ENCODE assay signal across 8 cellular contexts in genomic region chr3:196316781-196317398, GRCh38. TPM values are rescaled to one million over a fixed set of nuclear protein-coding genes. Genes with fewer than 3 reads are reported as not detected.
DNase-seq lines count a peak whose midpoint lies in the region; TF ChIP-seq lines count a peak whose summit lies in the region.
"Not testable (repeated sequence)": the region's sequence is repeated elsewhere in the genome, so short reads cannot be mapped to it uniquely, and the experiment has no call there.
"Had no signal": no experiment of that assay in that cellular context is flagged by ENCODE, and none has a peak within 500 bp of the region (broad histone marks: within the 10 kb centered on the region; RNA-seq: fewer than 3 reads in every experiment).

No MANE protein-coding gene starts in this region.

- CTCF ChIA-PET in activated CD4-positive, alpha-beta memory T cell treated with anti-CD3 and anti-CD28 coated beads for 36 hours (lab: Charles Lee): interaction anchor here (0.7 to 1.2 kb wide), 3 partner anchors 38 to 466 kb away, joined by 3 to 4 read pairs (median 3); no protein-coding TSS in a partner anchor

- 27 to 38% methylated on average over 2 to 4 of the region's 5 CpGs for WGBS in esophagus squamous epithelium, 2 donors

- in situ Hi-C loops in astrocyte of the spinal cord (cut with HindIII; ENCODE audit: low sequenced_read_pairs): not testable (repeated sequence)

- H3K27ac ChIP-seq in MM.1S (ENCODE audit: low read length): not testable (repeated sequence)
- H3K27ac ChIP-seq in esophagus squamous epithelium: peak overlapping the region in 3 of 4 donors; percentile 86 to 97 (median 97)

- peak overlapping the region; percentile 63 for H3K4me3 Mint-ChIP-seq in activated CD4-positive, alpha-beta memory T cell treated with anti-CD3 and anti-CD28 coated beads for 36 hours
- peak overlapping the region; percentile 64 for H3K4me3 Mint-ChIP-seq in progenitor cell of endocrine pancreas (ENCODE audit: low read depth)

- not testable (repeated sequence) for DNase-seq in GM06990 (ENCODE audit: extremely low read depth, insufficient read length); MM.1S; activated CD4-positive, alpha-beta memory T cell treated with anti-CD3 and anti-CD28 coated beads for 36 hours; esophagus squamous epithelium (lab: John Stamatoyannopoulos, UW); progenitor cell of endocrine pancreas (ENCODE audit: low spot score, unreplicated experiment)
- peak; percentile 29 for DNase-seq in astrocyte of the spinal cord (ENCODE audit: low read depth, low spot score)
- DNase-seq in lung microvascular endothelial cell (ENCODE audit: low read depth in 2 of 2): peak; percentile 18 to 21

- not testable (repeated sequence) for TF ChIP-seq CTCF in GM06990 (IDR thresholded peaks at IDR 0.05; ENCODE audit: insufficient read depth, low read length, poor library complexity, severe bottlenecking); MM.1S (IDR thresholded peaks at IDR 0.05; ENCODE audit: low read length); astrocyte of the spinal cord (IDR thresholded peaks at IDR 0.05; ENCODE audit: low read depth, low read length); esophagus squamous epithelium (IDR thresholded peaks at IDR 0.05); progenitor cell of endocrine pancreas (IDR thresholded peaks at IDR 0.05; ENCODE audit: unreplicated experiment)

- H3K36me3 Mint-ChIP-seq in activated CD4-positive, alpha-beta memory T cell treated with anti-CD3 and anti-CD28 coated beads for 36 hours; progenitor cell of endocrine pancreas (ENCODE audit: insufficient read depth): not testable (repeated sequence)

- H3K27me3 Mint-ChIP-seq in activated CD4-positive, alpha-beta memory T cell treated with anti-CD3 and anti-CD28 coated beads for 36 hours; progenitor cell of endocrine pancreas: not testable (repeated sequence)

- intact Hi-C loops in activated CD4-positive, alpha-beta memory T cell treated with anti-CD3 and anti-CD28 coated beads for 36 hours (cut with micrococcal nuclease): loop anchor here (5.0 kb wide), 2 partner anchors 115 to 315 kb away; partner anchors contain the start of gene UBXN7
- intact Hi-C loops in esophagus squamous epithelium (cut with DNase I): not testable (repeated sequence)

- H3K27me3 ChIP-seq in GM06990 (replicated peaks; ENCODE audit: control insufficient read depth, insufficient read depth, low read length); MM.1S (replicated peaks; ENCODE audit: insufficient read depth, low read length); esophagus squamous epithelium: not testable (repeated sequence)

- H3K9me3 Mint-ChIP-seq in activated CD4-positive, alpha-beta memory T cell treated with anti-CD3 and anti-CD28 coated beads for 36 hours; progenitor cell of endocrine pancreas (ENCODE audit: low read depth): not testable (repeated sequence)

- H3K9me2 ChIP-seq in MM.1S (replicated peaks; ENCODE audit: insufficient read depth, low read length): not testable (repeated sequence)

- not testable (repeated sequence) for H4K20me1 ChIP-seq in MM.1S (ENCODE audit: insufficient read depth, low read length)

- not testable (repeated sequence) for TF ChIP-seq POLR2A in esophagus squamous epithelium (IDR thresholded peaks at IDR 0.05)

- H3K9me3 ChIP-seq in MM.1S (replicated peaks; ENCODE audit: insufficient read depth, low read length); esophagus squamous epithelium: not testable (repeated sequence)

- H3K4me2 ChIP-seq in MM.1S (ENCODE audit: low read depth, low read length): peak overlapping the region; percentile 93; the same call in 1 of the 2 replicates

- H3K9ac ChIP-seq in MM.1S (ENCODE audit: low read length): peak overlapping the region; percentile 85; the same call in 1 of the 2 replicates

- not testable (repeated sequence) for H2AFZ ChIP-seq in MM.1S (ENCODE audit: low read length)

- H3K27ac Mint-ChIP-seq in activated CD4-positive, alpha-beta memory T cell treated with anti-CD3 and anti-CD28 coated beads for 36 hours: peak overlapping the region; percentile 71
- peak overlapping the region; percentile 41 for H3K27ac Mint-ChIP-seq in progenitor cell of endocrine pancreas

- H3F3A ChIP-seq in MM.1S (ENCODE audit: insufficient read depth, low read length): peaks cover 13% of the 10 kb centered on the region

- not testable (repeated sequence) for H3K4me1 Mint-ChIP-seq in activated CD4-positive, alpha-beta memory T cell treated with anti-CD3 and anti-CD28 coated beads for 36 hours (ENCODE audit: low read depth); progenitor cell of endocrine pancreas (ENCODE audit: low read depth)

- POLR2A ChIA-PET in activated CD4-positive, alpha-beta memory T cell treated with anti-CD3 and anti-CD28 coated beads for 36 hours (lab: Charles Lee): interaction anchor here (0.8 to 1.5 kb wide), 4 partner anchors 37 to 212 kb away, joined by 3 to 4 read pairs (median 4); no protein-coding TSS in a partner anchor

- not testable (repeated sequence) for H3K36me3 ChIP-seq in GM06990 (ENCODE audit: control insufficient read depth, insufficient read depth, low read length); MM.1S (replicated peaks; ENCODE audit: insufficient read depth, low read length); esophagus squamous epithelium

- not testable (repeated sequence) for H3K4me1 ChIP-seq in MM.1S (ENCODE audit: low read length)
- peaks cover 4 to 31% (median 6%) of the 10 kb centered on the region in 3 donors for H3K4me1 ChIP-seq in esophagus squamous epithelium

- H3K4me3 ChIP-seq in GM06990 (replicated peaks; ENCODE audit: low read depth, low read length) (peak overlapping the region; percentile 31), MM.1S (ENCODE audit: low read length) (peak overlapping the region; percentile 93; the same call in 1 of the 2 replicates), astrocyte of the spinal cord (ENCODE audit: low read depth, low read length) (peak overlapping the region; percentile 12), esophagus squamous epithelium (peak overlapping the region in 2 of 4 donors; percentile 93 to 98)

- H3K79me2 ChIP-seq in MM.1S (ENCODE audit: low read length): not testable (repeated sequence)

RNA-seq across cellular contexts. Expression of gene DYNLT2B, which starts 1.1 kb away (rescaled TPM):
- 10 to 100 TPM; 15.8 to 17.1 TPM for total RNA-seq in activated CD4-positive, alpha-beta memory T cell treated with anti-CD3 and anti-CD28 coated beads for 36 hours
- 10 to 100 TPM in 1 of 4 donors, 1 to 10 TPM in 3; 6.6 to 16.6 (median 8.4) TPM for total RNA-seq in esophagus squamous epithelium
- total RNA-seq in lung microvascular endothelial cell: 5.9 and 6.7 TPM in 2 replicates
- 34.4 and 40.5 TPM in 2 replicates for total RNA-seq in progenitor cell of endocrine pancreas

RNA-seq across cellular contexts. Expression of gene TM4SF19, which starts 21.3 kb away (rescaled TPM):
- total RNA-seq in activated CD4-positive, alpha-beta memory T cell treated with anti-CD3 and anti-CD28 coated beads for 36 hours: not detected
- 1 to 10 TPM in 3 of 4 donors, under 1 TPM in 1; 0.76 to 8.3 (median 2.6) TPM for total RNA-seq in esophagus squamous epithelium
- 0.22 TPM in 1 of 2 replicates, not detected in the other for total RNA-seq in lung microvascular endothelial cell
- not detected in 2 replicates for total RNA-seq in progenitor cell of endocrine pancreas
- total RNA-seq: right atrium auricular region had no signal

RNA-seq across cellular contexts. Expression of gene PCYT1A, which starts 29.4 kb away (rescaled TPM):
- total RNA-seq in activated CD4-positive, alpha-beta memory T cell treated with anti-CD3 and anti-CD28 coated beads for 36 hours: 10 to 100 TPM; 46.8 to 48.6 TPM
- total RNA-seq in esophagus squamous epithelium (100 to 1,000 TPM in 2 of 4 donors, 10 to 100 TPM in 2; 62.9 to 104 (median 91.7) TPM), lung microvascular endothelial cell (39.7 and 43.8 TPM in 2 replicates), progenitor cell of endocrine pancreas (33.9 and 42.9 TPM in 2 replicates)
